Comparison of ENCODE assay signal across 21 cellular contexts in the genomic region with DNA sequence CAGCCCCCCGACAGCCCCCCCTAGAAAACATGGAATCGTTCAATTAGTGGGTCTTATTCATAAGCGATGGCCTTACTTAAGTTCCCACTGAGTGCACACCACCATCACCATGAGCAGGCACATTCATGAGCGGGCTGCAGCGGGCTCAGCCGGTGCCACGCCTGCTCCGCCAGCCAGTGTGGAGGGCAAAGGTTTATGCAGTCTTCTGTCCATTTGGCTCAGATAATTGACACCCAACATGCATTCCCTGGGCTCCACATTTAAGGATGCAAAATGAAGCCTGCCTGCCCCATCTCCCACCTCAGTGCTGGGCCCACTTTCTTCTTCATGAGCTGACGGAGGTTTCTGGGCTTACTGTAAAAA.
"Had no signal": no experiment of that assay in that cellular context is flagged by ENCODE, and none has a peak within 500 bp of the region (broad histone marks: within the 10 kb centered on the region; RNA-seq: fewer than 3 reads in every experiment).

No MANE protein-coding gene starts in this region.

- H3K9me3 ChIP-seq: adrenal gland, breast epithelium, Peyer's patch, SJCRH30, SK-N-SH had no signal

- DNase-seq: activated CD4-positive, alpha-beta memory T cell treated with anti-CD3 and anti-CD28 coated beads, Interleukin-2, amount 10 ng/mL, durations not matched to agents 7 days and 5 days; activated CD4-positive, alpha-beta T cell treated with anti-CD3 and anti-CD28 coated beads, Interleukin-2, amount 50 U/mL, for 1 hour; activated CD4-positive, CD25-positive, alpha-beta regulatory T cell; activated T-cell treated with anti-CD3 and anti-CD28 coated beads for 4 hours; adrenal gland; MM.1S; NCI-H1105; NCI-H1436; NCI-H187; NCI-H2081; NCI-H446; NCI-H524; Peyer's patch; Right ventricle myocardium superior; SJCRH30; SK-N-SH; T-helper 1 cell had no signal

- H3K9me3 Mint-ChIP-seq: activated CD4-positive, alpha-beta memory T cell treated with anti-CD3 and anti-CD28 coated beads, Interleukin-2, amount 10 ng/mL, durations not matched to agents 7 days and 5 days; activated naive CD4-positive, alpha-beta T cell treated with anti-CD3 and anti-CD28 coated beads, Interleukin-2, amount 50 U/mL, for 72 hours had no signal

- H3K27me3 Mint-ChIP-seq: activated CD4-positive, alpha-beta memory T cell treated with anti-CD3 and anti-CD28 coated beads, Interleukin-2, amount 10 ng/mL, durations not matched to agents 7 days and 5 days had no signal

- H3K4me3 Mint-ChIP-seq: activated CD4-positive, alpha-beta memory T cell treated with anti-CD3 and anti-CD28 coated beads, Interleukin-2, amount 10 ng/mL, durations not matched to agents 7 days and 5 days had no signal

- H3K4me2 ChIP-seq: SK-N-SH had no signal

- H3K27ac Mint-ChIP-seq: activated CD4-positive, alpha-beta memory T cell treated with anti-CD3 and anti-CD28 coated beads, Interleukin-2, amount 10 ng/mL, durations not matched to agents 7 days and 5 days had no signal

- H3K4me1 ChIP-seq: breast epithelium, Peyer's patch, SJCRH30 had no signal

- H3K9ac ChIP-seq: SK-N-SH had no signal

- H3K36me3 ChIP-seq: breast epithelium, SJCRH30 had no signal

- H3K27ac ChIP-seq: adrenal gland, breast epithelium, Peyer's patch, RWPE1, SJCRH30, VCaP had no signal

- H3K4me3 ChIP-seq: adrenal gland, breast epithelium, Peyer's patch, SJCRH30 had no signal

- ATAC-seq: activated naive CD4-positive, alpha-beta T cell treated with anti-CD3 and anti-CD28 coated beads, Interleukin-2, amount 50 U/mL, for 72 hours had no signal

- H3K27me3 ChIP-seq: adrenal gland, breast epithelium, Peyer's patch, SJCRH30 had no signal
